ENCODE assay signal across 9 cellular contexts in the genomic region with DNA sequence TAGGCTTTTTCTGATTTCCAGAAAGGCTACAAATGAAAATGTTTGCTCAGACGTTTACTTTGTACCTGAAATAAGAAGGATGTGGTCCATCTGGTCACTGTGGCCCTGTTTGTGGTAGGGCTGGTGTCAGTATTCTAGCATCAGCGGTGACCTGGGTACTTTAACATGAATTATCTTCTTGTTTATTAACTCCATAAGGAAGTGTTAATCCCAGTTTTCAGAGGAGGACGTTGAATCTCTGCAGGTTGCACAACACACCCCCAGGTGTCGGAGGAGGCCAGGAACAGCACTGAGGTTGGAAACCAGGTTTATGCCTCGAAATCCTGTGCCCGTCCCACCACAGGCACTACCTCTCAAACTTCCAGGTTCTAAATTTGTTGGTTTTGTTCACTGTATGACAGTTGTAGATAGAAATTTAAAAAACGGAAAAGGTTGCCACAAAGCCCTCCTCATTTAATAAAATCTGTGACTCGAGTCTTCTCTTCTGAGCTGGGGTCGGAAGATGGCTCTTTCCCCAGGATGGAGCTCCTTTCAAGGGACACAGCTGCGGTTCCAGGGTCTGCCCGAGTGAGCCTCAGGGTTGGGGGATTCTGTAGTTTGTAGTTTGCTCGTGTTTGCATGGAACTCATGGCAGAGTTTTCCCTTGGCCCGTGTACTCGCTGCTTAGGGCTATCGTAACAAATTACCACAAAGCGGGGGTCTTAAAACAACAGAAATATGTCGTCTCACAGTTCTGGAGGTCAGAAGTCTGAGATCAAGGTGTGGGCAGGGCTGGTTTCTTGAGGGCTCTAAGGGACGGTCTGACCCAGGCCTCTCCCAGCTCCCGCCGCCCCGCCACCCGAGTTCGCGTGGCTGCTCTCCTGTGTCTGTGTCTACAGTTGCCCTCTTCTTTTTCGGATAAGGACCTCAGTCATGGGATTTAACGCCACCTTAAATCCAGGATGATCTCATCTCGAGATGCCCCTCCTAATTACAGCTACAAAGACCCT. TPM values are rescaled to one million over a fixed set of nuclear protein-coding genes. Genes with fewer than 3 reads are reported as not detected.
DNase-seq lines count a peak whose midpoint lies in the region; ATAC-seq and TF ChIP-seq lines count a peak whose summit lies in the region.
"Had no signal": no experiment of that assay in that cellular context is flagged by ENCODE, and none has a peak within 500 bp of the region (broad histone marks: within the 10 kb centered on the region; RNA-seq: fewer than 3 reads in every experiment).

No MANE protein-coding gene starts in this region.

- H3K27ac ChIP-seq in ACC112 (ENCODE audit: low read depth, low read length) = peak overlapping the region; percentile 39
- H3K27ac ChIP-seq in IMR-90 (ENCODE audit: insufficient read depth, low read length) = no peak overlapping the region
- peak overlapping the region; percentile 30 to 70 for H3K27ac ChIP-seq in mucosa of rectum (ENCODE audit: low read depth in 2 of 2, low read length in 2 of 2)
- H3K27ac ChIP-seq in substantia nigra (ENCODE audit: low read depth, low read length, poor library complexity, severe bottlenecking) = no peak overlapping the region

- peak overlapping the region; percentile 42 for H2AFZ ChIP-seq in ACC112 (ENCODE audit: low read length, unreplicated experiment)
- no peak overlapping the region for H2AFZ ChIP-seq in IMR-90 (replicated peaks; ENCODE audit: low read length, poor library complexity)

- H2AK5ac ChIP-seq in IMR-90 (ENCODE audit: low read depth, low read length) = no peak overlapping the region

- H3K36me3 ChIP-seq in ACC112 (ENCODE audit: insufficient read depth, low read length) (no peaks in the 10 kb centered on the region), IMR-90 (ENCODE audit: control insufficient read depth, insufficient read depth, low read length) (no peaks in the 10 kb centered on the region), adipocyte (ENCODE audit: control insufficient read depth, insufficient read depth, low read length, severe bottlenecking) (no peaks in the 10 kb centered on the region), mucosa of rectum (ENCODE audit: control insufficient read depth in 2 of 2, insufficient read depth in 2 of 2, low read length in 2 of 2) (no peaks in the 10 kb centered on the region)

- no peak overlapping the region for H2BK15ac ChIP-seq in IMR-90 (ENCODE audit: low read depth, low read length)

- H4K20me1 ChIP-seq in IMR-90 (ENCODE audit: insufficient read depth, low read length) = no peaks in the 10 kb centered on the region

- no peak for TF ChIP-seq RAD21 in IMR-90 (IDR thresholded peaks at IDR 0.05; ENCODE audit: low read length)

- no peak for TF ChIP-seq POLR2A in IMR-90 (IDR thresholded peaks at IDR 0.05; ENCODE audit: low read depth, low read length)

- POLR2A ChIA-PET in IMR-90 (lab: Charles Lee; ENCODE audit: unreplicated experiment) = no interaction called here

- peak overlapping the region; percentile 44 for H3K4me2 ChIP-seq in IMR-90 (ENCODE audit: low read depth, low read length)

- H3K9ac ChIP-seq in IMR-90 (ENCODE audit: low read depth, low read length) (no peak overlapping the region), adipocyte (ENCODE audit: low read length) (peak overlapping the region; percentile 46), mucosa of rectum (ENCODE audit: low read depth in 1 of 2, low read length in 2 of 2) (no peak overlapping the region)

- ATAC-seq in IMR-90 (ENCODE audit: low read depth) = no peak

- H2BK5ac ChIP-seq in IMR-90 (ENCODE audit: low read depth, low read length, poor library complexity, severe bottlenecking) = no peak overlapping the region

- peak overlapping the region; percentile 64 for H3K4me3 ChIP-seq in ACC112 (ENCODE audit: low read depth, low read length)
- no peak overlapping the region for H3K4me3 ChIP-seq in IMR-90 (ENCODE audit: insufficient read depth, low read depth, low read length)
- peak overlapping the region; percentile 67 for H3K4me3 ChIP-seq in adipocyte (ENCODE audit: low read length)
- peak overlapping the region in 1 of 2 donors; percentile 64 for H3K4me3 ChIP-seq in mucosa of rectum (ENCODE audit: low read length in 2 of 2)

- CTCF ChIA-PET in IMR-90 (lab: Yijun Ruan, JAX) = interaction anchor here (1.1 kb wide), 1 partner anchor 17 kb away, joined by 3 read pairs; no protein-coding TSS in a partner anchor

- dilution Hi-C loops in IMR-90 (cut with HindIII; ENCODE audit: low sequenced_read_pairs, unreplicated experiment) = no loop called here

- no peak overlapping the region for H2AK9ac ChIP-seq in IMR-90 (replicated peaks; ENCODE audit: low read depth, low read length, poor library complexity)

- no peak overlapping the region for H3K4ac ChIP-seq in IMR-90 (ENCODE audit: low read depth, low read length)

- no peak overlapping the region for H2BK120ac ChIP-seq in IMR-90 (ENCODE audit: low read depth, low read length)

- DNase-seq in IMR-90 (no peak), adipocyte (ENCODE audit: low read depth) (no peak), KG1 (lab: John Stamatoyannopoulos, UW) (no peak), substantia nigra (lab: John Stamatoyannopoulos, UW) (no peak), ecto neural progenitor cell (ENCODE audit: low spot score) (no peak), GM20000 (ENCODE audit: low spot score) (no peak)
- DNase-seq: erythroblast had no signal

- H3K79me1 ChIP-seq in IMR-90 (ENCODE audit: low read depth in 1 of 2, low read length in 2 of 2) = no peaks in the 10 kb centered on the region

- H3K27me3 ChIP-seq in ACC112 (ENCODE audit: insufficient read depth, low read length) = no peaks in the 10 kb centered on the region
- peaks cover 19% of the 10 kb centered on the region for H3K27me3 ChIP-seq in IMR-90 (ENCODE audit: control insufficient read depth, insufficient read depth, low read length)
- H3K27me3 ChIP-seq in adipocyte (replicated peaks; ENCODE audit: control insufficient read depth, insufficient read depth, low read length) = no peaks in the 10 kb centered on the region
- H3K27me3 ChIP-seq in mucosa of rectum (ENCODE audit: control insufficient read depth in 2 of 2, insufficient read depth in 2 of 2, low read length in 2 of 2) = no peaks in the 10 kb centered on the region

- no peak overlapping the region for H2BK20ac ChIP-seq in IMR-90 (ENCODE audit: low read depth, low read length)

- no peaks in the 10 kb centered on the region for H3K9me1 ChIP-seq in IMR-90 (ENCODE audit: insufficient read depth, low read length)

- H3K4me1 ChIP-seq in ACC112 (ENCODE audit: control insufficient read depth, insufficient read depth, low read length, unreplicated experiment) = peaks cover 14% of the 10 kb centered on the region
- no peaks in the 10 kb centered on the region for H3K4me1 ChIP-seq in IMR-90 (ENCODE audit: control insufficient read depth, insufficient read depth, low read length)
- H3K4me1 ChIP-seq in adipocyte (ENCODE audit: control insufficient read depth, insufficient read depth, low read length) = peaks cover 17% of the 10 kb centered on the region
- no peaks in the 10 kb centered on the region for H3K4me1 ChIP-seq in mucosa of rectum (ENCODE audit: control insufficient read depth in 2 of 2, insufficient read depth in 2 of 2, low read length in 2 of 2)

- H3K9me3 ChIP-seq in IMR-90 (ENCODE audit: control insufficient read depth, insufficient read depth, low read length) (no peaks in the 10 kb centered on the region), adipocyte (ENCODE audit: control insufficient read depth, low read length) (no peaks in the 10 kb centered on the region), mucosa of rectum (ENCODE audit: control insufficient read depth in 2 of 2, low read length in 2 of 2) (no peaks in the 10 kb centered on the region)

- intact Hi-C loops in IMR-90 (cut with micrococcal nuclease) = no loop called here

- H3K23ac ChIP-seq in IMR-90 (ENCODE audit: low read depth, low read length) = no peak overlapping the region

- H4K91ac ChIP-seq in IMR-90 (ENCODE audit: insufficient read depth, low read depth, low read length) = no peak overlapping the region

- WGBS in IMR-90 (ENCODE audit: extremely low coverage in 2 of 2, insufficient read length in 1 of 2), 2 experiments = 73% methylated on average over 8 of the region's 27 CpGs; no CpG with 5 or more reads in 1 of the 2 experiments

- H4K8ac ChIP-seq in IMR-90 (ENCODE audit: low read depth in 2 of 2, low read length in 2 of 2) = no peak overlapping the region

- no peak overlapping the region for H4K5ac ChIP-seq in IMR-90 (ENCODE audit: low read depth, low read length)

- TF ChIP-seq CTCF in IMR-90 (conservative IDR thresholded peaks at IDR 0.05; ENCODE audit: low read depth, low read length) (no peak), GM20000 (IDR thresholded peaks at IDR 0.05; ENCODE audit: extremely low read depth, missing control alignments) (no peak)

- H3K18ac ChIP-seq in IMR-90 (ENCODE audit: low read depth, low read length) = no peak overlapping the region

- no TSS peak for BruUV-seq in IMR-90 (replicated peaks; lab: Mats Ljungman, UMichigan)

- no peak overlapping the region for H3K56ac ChIP-seq in IMR-90 (ENCODE audit: extremely low read depth, insufficient read depth, low read length)

- in situ Hi-C loops in IMR-90 (cut with MboI; ENCODE audit: low sequenced_read_pairs) = no loop called here

- no peak overlapping the region for H3K14ac ChIP-seq in IMR-90 (replicated peaks; ENCODE audit: low read depth, low read length)

- no peaks in the 10 kb centered on the region for H3K79me2 ChIP-seq in ACC112 (ENCODE audit: control insufficient read depth, insufficient read depth, low read length, unreplicated experiment)

TF ChIP-seq in IMR-90, 13 proteins besides CTCF, POLR2A, EP300 and RAD21:
- no peak for TF ChIP-seq MXI1 (IDR thresholded peaks at IDR 0.05; ENCODE audit: borderline replicate concordance, low read depth, low read length)
- 0 out of 2 replicates have a peak, but pooled peaks have one; percentile 11 for TF ChIP-seq CEBPB (IDR thresholded peaks at IDR 0.05; ENCODE audit: low read depth, low read length)

RNA-seq across cellular contexts. Expression of a gene that starts 13.7 kb away (rescaled TPM):
- total RNA-seq in IMR-90 (2012; rRNA removed) = 17.7 and 22.2 TPM in 2 replicates
- polyA plus RNA-seq in IMR-90 (2012; rRNA removed) = 31.5 and 33.6 TPM in 2 replicates
- polyA plus RNA-seq in IMR-90 (2012; cell fraction: cytosol; rRNA removed) = 38.2 and 38.4 TPM in 2 replicates
- polyA plus RNA-seq in IMR-90 (2012; cell fraction: nucleus; rRNA removed; ENCODE audit: low replicate concordance) = 63.9 and 71.1 TPM in 2 replicates

Comparison
In these comparisons a context has a peak if more than half of its experiments do, and no peak if none do; other contexts are left out.
1. H3K27ac ChIP-seq: peak in ACC112 (single experiment) and mucosa of rectum (2 of 2); none in IMR-90 (single experiment) and substantia nigra (single experiment).